Comparison of ENCODE assay signal across 1 cellular context in the genomic region with DNA sequence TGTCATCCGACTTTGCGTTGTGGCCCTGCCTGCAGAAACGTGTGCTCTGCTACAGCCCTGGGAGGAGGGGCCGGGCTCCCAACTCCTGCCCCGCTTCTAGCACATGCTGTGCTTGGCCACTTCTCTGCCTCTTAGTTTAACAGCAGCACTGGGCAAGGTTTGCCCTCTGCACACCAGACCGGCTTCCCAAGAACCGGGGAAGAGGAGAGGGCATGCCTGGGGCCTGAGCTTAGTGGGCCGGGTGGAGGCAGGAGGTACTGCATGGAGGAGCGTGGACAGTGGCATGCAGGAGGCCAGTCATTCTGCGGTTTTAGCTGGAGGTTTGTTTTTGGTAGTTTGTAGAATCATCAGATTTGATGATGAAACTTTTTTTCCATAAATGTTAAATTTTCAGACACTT.
TF ChIP-seq lines count a peak whose summit lies in the region.

No MANE protein-coding gene starts in this region.

TF ChIP-seq in SK-N-SH, 30 proteins besides CTCF, POLR2A, EP300 and RAD21 (continued from another document):
- TF ChIP-seq, protein P1, sequence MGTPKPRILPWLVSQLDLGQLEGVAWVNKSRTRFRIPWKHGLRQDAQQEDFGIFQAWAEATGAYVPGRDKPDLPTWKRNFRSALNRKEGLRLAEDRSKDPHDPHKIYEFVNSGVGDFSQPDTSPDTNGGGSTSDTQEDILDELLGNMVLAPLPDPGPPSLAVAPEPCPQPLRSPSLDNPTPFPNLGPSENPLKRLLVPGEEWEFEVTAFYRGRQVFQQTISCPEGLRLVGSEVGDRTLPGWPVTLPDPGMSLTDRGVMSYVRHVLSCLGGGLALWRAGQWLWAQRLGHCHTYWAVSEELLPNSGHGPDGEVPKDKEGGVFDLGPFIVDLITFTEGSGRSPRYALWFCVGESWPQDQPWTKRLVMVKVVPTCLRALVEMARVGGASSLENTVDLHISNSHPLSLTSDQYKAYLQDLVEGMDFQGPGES (IDR thresholded peaks at IDR 0.05; ENCODE audit: low read depth, low read length), result no peak
